In genomic region chr2:219998714-219999227, GRCh38 we compare ENCODE assay signal across 19 cellular contexts.
DNase-seq lines count a peak whose midpoint lies in the region; ATAC-seq and TF ChIP-seq lines count a peak whose summit lies in the region.
"Had no signal": no experiment of that assay in that cellular context is flagged by ENCODE, and none has a peak within 500 bp of the region (broad histone marks: within the 10 kb centered on the region; RNA-seq: fewer than 3 reads in every experiment).

No MANE protein-coding gene starts in this region.

- intact Hi-C loops in left ventricle myocardium superior (cut with micrococcal nuclease), result no loop called here

- no peak for ATAC-seq in DND-41 (ENCODE audit: insufficient read depth, low read depth)
- no peak for ATAC-seq in left ventricle myocardium superior
- ATAC-seq: activated naive CD4-positive, alpha-beta T cell treated with anti-CD3 and anti-CD28 coated beads, Interleukin-2, amount 50 U/mL, for 72 hours; activated T-cell treated with anti-CD3 and anti-CD28 coated beads, Interleukin-2, amount 50 U/mL, for 4 hours; body of pancreas; esophagus mucosa had no signal

- no peak overlapping the region for H3K27ac Mint-ChIP-seq in HFFc6
- H3K27ac Mint-ChIP-seq: activated CD4-positive, alpha-beta memory T cell treated with anti-CD3 and anti-CD28 coated beads, Interleukin-2, amount 10 ng/mL, durations not matched to agents 7 days and 5 days; activated naive CD4-positive, alpha-beta T cell treated with anti-CD3 and anti-CD28 coated beads, Interleukin-2, amount 50 U/mL, for 72 hours; dendritic cell treated with granulocyte-macrophage colony-stimulating factor and Interleukin-4, amounts not matched to agents 40 ng/mL and 50 ng/mL, for 4 days had no signal

- no peak overlapping the region for H3K27ac ChIP-seq in DND-41 (ENCODE audit: low read length)
- H3K27ac ChIP-seq: body of pancreas, sigmoid colon, suprapubic skin had no signal

- H3K4me2 ChIP-seq in DND-41 (ENCODE audit: insufficient read depth, low read length), result no peak overlapping the region

- no peaks in the 10 kb centered on the region for H4K20me1 ChIP-seq in DND-41 (ENCODE audit: insufficient read depth, low read length)

- H3K9me3 ChIP-seq in DND-41 (ENCODE audit: insufficient read depth, low read length, severe bottlenecking), result no peaks in the 10 kb centered on the region
- H3K9me3 ChIP-seq: body of pancreas, sigmoid colon, suprapubic skin had no signal

- H3K79me2 ChIP-seq in DND-41 (ENCODE audit: insufficient read depth, low read length), result no peaks in the 10 kb centered on the region

- H3K4me3 Mint-ChIP-seq in HFFc6, result no peak overlapping the region
- H3K4me3 Mint-ChIP-seq: activated CD4-positive, alpha-beta memory T cell treated with anti-CD3 and anti-CD28 coated beads, Interleukin-2, amount 10 ng/mL, durations not matched to agents 7 days and 5 days; activated T-cell treated with anti-CD3 and anti-CD28 coated beads, Interleukin-2, amount 50 U/mL, for 4 hours; dendritic cell treated with granulocyte-macrophage colony-stimulating factor and Interleukin-4, amounts not matched to agents 40 ng/mL and 50 ng/mL, for 4 days had no signal

- DNase-seq in DND-41 (no peak), HFFc6 (no peak), RKO (ENCODE audit: low spot score) (peak; percentile 9), iPS-NIHi7 (ENCODE audit: extremely low spot score) (peak; percentile 29), left ventricle myocardium superior (no peak), OCI-M2 (lab: John Stamatoyannopoulos, UW; ENCODE audit: unreplicated experiment) (no peak), hepatic stellate cell (ENCODE audit: low spot score) (no peak)
- DNase-seq: activated CD4-positive, alpha-beta memory T cell treated with anti-CD3 and anti-CD28 coated beads, Interleukin-2, amount 10 ng/mL, durations not matched to agents 7 days and 5 days; activated T-cell treated with anti-CD3 and anti-CD28 coated beads, Interleukin-2, amount 50 U/mL, for 4 hours; body of pancreas; KBM-7; NCI-H1436; NCI-H345; sigmoid colon; stimulated activated CD4-positive, alpha-beta T cell treated with anti-CD3 and anti-CD28 coated beads, Interleukin-2, amount 100 ng/mL, for 24 hours had no signal

- peak; percentile 38 for TF ChIP-seq CTCF in DND-41 (IDR thresholded peaks at IDR 0.05; ENCODE audit: borderline replicate concordance, extremely low read depth, low read length, poor library complexity, severe bottlenecking)
- peak; percentile 49; the same call in 1 of the 2 replicates for TF ChIP-seq CTCF in HFFc6 (IDR thresholded peaks at IDR 0.05)

- H3K4me1 ChIP-seq in DND-41 (ENCODE audit: insufficient read depth, low read length), result no peaks in the 10 kb centered on the region
- H3K4me1 ChIP-seq: body of pancreas, sigmoid colon had no signal

- no peaks in the 10 kb centered on the region for H3K9me3 Mint-ChIP-seq in HFFc6
- H3K9me3 Mint-ChIP-seq: activated CD4-positive, alpha-beta memory T cell treated with anti-CD3 and anti-CD28 coated beads, Interleukin-2, amount 10 ng/mL, durations not matched to agents 7 days and 5 days; activated naive CD4-positive, alpha-beta T cell treated with anti-CD3 and anti-CD28 coated beads, Interleukin-2, amount 50 U/mL, for 72 hours; activated T-cell treated with anti-CD3 and anti-CD28 coated beads, Interleukin-2, amount 50 U/mL, for 4 hours; dendritic cell treated with granulocyte-macrophage colony-stimulating factor and Interleukin-4, amounts not matched to agents 40 ng/mL and 50 ng/mL, for 4 days had no signal

- H3K36me3 Mint-ChIP-seq in HFFc6 (ENCODE audit: low read depth), result no peaks in the 10 kb centered on the region
- H3K36me3 Mint-ChIP-seq: activated naive CD4-positive, alpha-beta T cell treated with anti-CD3 and anti-CD28 coated beads, Interleukin-2, amount 50 U/mL, for 72 hours had no signal

- no peaks in the 10 kb centered on the region for H3K36me3 ChIP-seq in DND-41 (ENCODE audit: insufficient read depth, low read length)
- H3K36me3 ChIP-seq: sigmoid colon, suprapubic skin had no signal

- peaks cover 17% of the 10 kb centered on the region for H3K27me3 ChIP-seq in DND-41 (ENCODE audit: insufficient read depth, low read length, poor library complexity)
- H3K27me3 ChIP-seq: body of pancreas, sigmoid colon, suprapubic skin had no signal

- H3K9ac ChIP-seq in DND-41 (ENCODE audit: low read depth, low read length), result no peak overlapping the region

- no peaks in the 10 kb centered on the region for H3K27me3 Mint-ChIP-seq in HFFc6 (ENCODE audit: insufficient read depth)
- H3K27me3 Mint-ChIP-seq: activated CD4-positive, alpha-beta memory T cell treated with anti-CD3 and anti-CD28 coated beads, Interleukin-2, amount 10 ng/mL, durations not matched to agents 7 days and 5 days; dendritic cell treated with granulocyte-macrophage colony-stimulating factor and Interleukin-4, amounts not matched to agents 40 ng/mL and 50 ng/mL, for 4 days had no signal

- H2AFZ ChIP-seq in DND-41 (ENCODE audit: low read depth, low read length), result no peak overlapping the region

- H3K4me1 Mint-ChIP-seq in HFFc6 (ENCODE audit: low read depth), result peaks cover 50% of the 10 kb centered on the region
- H3K4me1 Mint-ChIP-seq: activated CD4-positive, alpha-beta memory T cell treated with anti-CD3 and anti-CD28 coated beads, Interleukin-2, amount 10 ng/mL, durations not matched to agents 7 days and 5 days had no signal

- no peak overlapping the region for H3K4me3 ChIP-seq in DND-41 (ENCODE audit: low read depth in 1 of 2, low read length in 2 of 2)
- H3K4me3 ChIP-seq: body of pancreas, sigmoid colon, suprapubic skin had no signal

Comparison
In these comparisons a context has a peak if more than half of its experiments do, and no peak if none do; other contexts are left out.
1. DNase-seq: peak in RKO (single experiment) and iPS-NIHi7 (single experiment); none in DND-41 (single experiment), HFFc6 (single experiment), left ventricle myocardium superior (single experiment), OCI-M2 (single experiment) and hepatic stellate cell (single experiment).